ENCODE assay signal across 12 cellular contexts in the genomic region with DNA sequence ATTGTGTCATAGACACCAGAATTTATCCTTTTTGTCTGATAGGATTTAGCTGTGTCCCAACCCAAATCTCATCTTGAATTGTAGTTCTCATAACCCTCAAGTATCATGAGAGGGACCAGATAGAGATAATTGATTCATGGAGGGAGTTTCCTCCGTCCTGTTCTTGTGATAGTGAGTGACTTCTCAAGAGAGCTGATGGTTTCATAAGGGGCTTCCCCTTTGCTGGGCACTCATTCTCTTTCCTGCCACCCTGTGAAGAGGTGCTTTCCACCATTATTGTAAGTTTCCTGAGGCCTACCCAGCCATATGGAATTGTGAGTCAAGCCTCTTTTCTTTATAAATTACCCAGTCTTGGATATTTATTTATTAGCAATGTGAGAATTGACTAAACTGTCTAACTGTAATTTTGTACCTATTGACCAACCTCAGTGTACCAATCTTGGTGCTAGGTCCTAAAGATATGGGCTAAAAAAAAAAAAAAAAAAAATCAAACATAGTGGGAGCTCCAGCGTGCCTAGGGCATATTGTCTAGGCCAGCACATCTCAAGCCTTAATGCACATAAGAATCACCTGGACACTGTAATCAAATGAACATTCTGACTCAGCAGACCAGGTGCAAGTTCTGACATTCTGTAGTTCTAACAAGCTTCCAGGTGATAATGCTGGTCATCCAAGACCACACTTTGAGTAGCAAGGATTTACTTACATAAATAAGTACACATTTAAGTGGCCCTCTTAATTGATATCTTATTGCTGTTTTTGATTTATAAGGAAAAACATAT. TPM values are rescaled to one million over a fixed set of nuclear protein-coding genes. Genes with fewer than 3 reads are reported as not detected.
DNase-seq lines count a peak whose midpoint lies in the region; ATAC-seq and TF ChIP-seq lines count a peak whose summit lies in the region.
"Had no signal": no experiment of that assay in that cellular context is flagged by ENCODE, and none has a peak within 500 bp of the region (broad histone marks: within the 10 kb centered on the region; RNA-seq: fewer than 3 reads in every experiment).

No MANE protein-coding gene starts in this region.

- H3K4me1 ChIP-seq in foreskin keratinocyte, result no peaks in the 10 kb centered on the region

- no peaks in the 10 kb centered on the region for H3K9me3 Mint-ChIP-seq in IgD-negative memory B cell

- H3K36me3 Mint-ChIP-seq in IgD-negative memory B cell, result peaks cover 9% of the 10 kb centered on the region

- H3K4me3 Mint-ChIP-seq in IgD-negative memory B cell, result peak overlapping the region in 1 of 4 donors; percentile 78

- no peak for TF ChIP-seq CTCF in foreskin keratinocyte (conservative IDR thresholded peaks at IDR 0.05)

- H3K4me1 Mint-ChIP-seq in IgD-negative memory B cell, result peaks cover 27 to 55% (median 39%) of the 10 kb centered on the region in 3 donors

- ATAC-seq in GM21619 (IDR thresholded peaks at IDR 0.05; ENCODE audit: unreplicated experiment), result peak; percentile 64
- ATAC-seq in foreskin keratinocyte, result peak; percentile 76
- ATAC-seq in HG03159 (IDR thresholded peaks at IDR 0.05; ENCODE audit: unreplicated experiment), result no peak

- H3K27me3 ChIP-seq in foreskin keratinocyte, result no peaks in the 10 kb centered on the region

- peak; percentile 1 for DNase-seq in activated CD4-positive, CD25-positive, alpha-beta regulatory T cell treated with anti-CD3 and anti-CD28 coated beads, Interleukin-2, amount 50 U/mL, for 16 hours (ENCODE audit: low read depth, low spot score)
- no peak for DNase-seq in activated CD4-positive, CD25-positive, alpha-beta regulatory T cell (lab: John Stamatoyannopoulos, UW)
- DNase-seq in foreskin keratinocyte (peak in 1 of 2 donors; percentile 50), NCI-H69 (lab: John Stamatoyannopoulos, UW) (no peak), inferior parietal cortex (ENCODE audit: extremely low spot score) (no peak)
- DNase-seq: 8988T, cortex of kidney, NCI-H524 treated with DMSO at 0.1 percent for 48 hours had no signal

- H3K27ac ChIP-seq in foreskin keratinocyte, result no peak overlapping the region

- peak overlapping the region in 2 of 3 donors; percentile 44 to 72 for H3K27ac Mint-ChIP-seq in IgD-negative memory B cell
- H3K27ac Mint-ChIP-seq: progenitor cell of endocrine pancreas had no signal

- H3K27me3 Mint-ChIP-seq in IgD-negative memory B cell, result no peaks in the 10 kb centered on the region
- H3K27me3 Mint-ChIP-seq: progenitor cell of endocrine pancreas had no signal

RNA-seq across cellular contexts. Expression of a gene that starts 30.5 kb away (rescaled TPM):
- 24.2 TPM for polyA plus RNA-seq in IgD-negative memory B cell
- total RNA-seq in foreskin keratinocyte, result 0.63 and 0.92 TPM in 2 replicates
- polyA plus RNA-seq in foreskin keratinocyte, result 0.21 and 0.29 TPM in 2 replicates

Comparison
In these comparisons a context has a peak if more than half of its experiments do, and no peak if none do; other contexts are left out.
1. RNA of a gene that starts 30.5 kb away (polyA plus RNA-seq): 24.2 TPM in IgD-negative memory B cell (single experiment); 0.21 to 0.29 TPM in foreskin keratinocyte; every median in the first group is over 10 times any median in the second.